In genomic region chr5:148482697-148483462, GRCh38 we compare ENCODE assay signal across 9 cellular contexts.
A peak's percentile ranks its signal among the peaks of the same experiment; 100 is the strongest.
DNase-seq lines count a peak whose midpoint lies in the region; ATAC-seq, FAIRE-seq and TF ChIP-seq lines count a peak whose summit lies in the region.
"Had no signal": no experiment of that assay in that cellular context is flagged by ENCODE, and none has a peak within 500 bp of the region (broad histone marks: within the 10 kb centered on the region; RNA-seq: fewer than 3 reads in every experiment).

No MANE protein-coding gene starts in this region.

- WGBS in testis, 2 donors = 43 to 59% methylated on average over 13 to 22 of the region's 22 CpGs

- H3K4me3 Mint-ChIP-seq in HFFc6 = peak overlapping the region; percentile 81
- no peak overlapping the region for H3K4me3 Mint-ChIP-seq in activated CD8-positive, alpha-beta T cell treated with anti-CD3 and anti-CD28 coated beads, Interleukin-2, amount 10 ng/mL, durations not matched to agents 7 days and 5 days
- H3K4me3 Mint-ChIP-seq in natural killer cell treated with Interleukin-12 subunit alpha and Interleukin-12 subunit beta and Interleukin-15 and Interleukin-18, amount 100 ng/mL, for 72 hours = no peak overlapping the region

- H3K9me3 Mint-ChIP-seq in HFFc6 = no peaks in the 10 kb centered on the region
- H3K9me3 Mint-ChIP-seq in activated CD8-positive, alpha-beta T cell treated with anti-CD3 and anti-CD28 coated beads, Interleukin-2, amount 10 ng/mL, durations not matched to agents 7 days and 5 days (ENCODE audit: insufficient read depth) = no peaks in the 10 kb centered on the region
- H3K9me3 Mint-ChIP-seq in natural killer cell treated with Interleukin-12 subunit alpha and Interleukin-12 subunit beta and Interleukin-15 and Interleukin-18, amount 100 ng/mL, for 72 hours = no peaks in the 10 kb centered on the region

- H3K27me3 ChIP-seq in testis = no peaks in the 10 kb centered on the region

- no peak overlapping the region for H3K4me3 ChIP-seq in epithelial cell of proximal tubule (ENCODE audit: low read depth, low read length)
- peak overlapping the region in 1 of 2 donors; percentile 1 for H3K4me3 ChIP-seq in testis

- no peak overlapping the region for H3K27ac ChIP-seq in testis

- TF ChIP-seq POLR2A in GM12891 (IDR thresholded peaks at IDR 0.05; ENCODE audit: low read depth, low read length) = no peak
- TF ChIP-seq POLR2A in testis (IDR thresholded peaks at IDR 0.05) = no peak

- ATAC-seq in activated CD8-positive, alpha-beta T cell treated with anti-CD3 and anti-CD28 coated beads, Interleukin-2, amount 10 ng/mL, durations not matched to agents 7 days and 5 days = peak; percentile 80
- ATAC-seq in natural killer cell treated with Interleukin-12 subunit alpha and Interleukin-12 subunit beta and Interleukin-15 and Interleukin-18, amount 100 ng/mL, for 72 hours = peak in 1 of 2 donors; percentile 71

- FAIRE-seq in GM12891 (lab: Jason Lieb, UNC) = peak; percentile 86
- FAIRE-seq: frontal cortex had no signal

- H3K4me1 ChIP-seq in testis = no peaks in the 10 kb centered on the region

- POLR2A ChIA-PET in activated CD8-positive, alpha-beta T cell treated with anti-CD3 and anti-CD28 coated beads, Interleukin-2, amount 10 ng/mL, durations not matched to agents 7 days and 5 days (lab: Charles Lee) = no interaction called here

- TF ChIP-seq CTCF in HFFc6 (IDR thresholded peaks at IDR 0.05) (peak; percentile 86), epithelial cell of proximal tubule (conservative IDR thresholded peaks at IDR 0.05; ENCODE audit: low read depth, low read length) (peak; percentile 82), testis (IDR thresholded peaks at IDR 0.05) (peak; percentile 10 to 66 (median 62))

- no peaks in the 10 kb centered on the region for H3K36me3 Mint-ChIP-seq in HFFc6 (ENCODE audit: low read depth)
- no peaks in the 10 kb centered on the region for H3K36me3 Mint-ChIP-seq in activated CD8-positive, alpha-beta T cell treated with anti-CD3 and anti-CD28 coated beads, Interleukin-2, amount 10 ng/mL, durations not matched to agents 7 days and 5 days (ENCODE audit: low read depth)
- H3K36me3 Mint-ChIP-seq in natural killer cell treated with Interleukin-12 subunit alpha and Interleukin-12 subunit beta and Interleukin-15 and Interleukin-18, amount 100 ng/mL, for 72 hours = no peaks in the 10 kb centered on the region

- intact Hi-C loops in testis (cut with DNase I; ENCODE audit: low total_unique reads) = no loop called here

- no peaks in the 10 kb centered on the region for H3K9me3 ChIP-seq in testis

- no peaks in the 10 kb centered on the region for H3K36me3 ChIP-seq in testis (ENCODE audit: low read depth, missing control alignments)

- peaks cover 21% of the 10 kb centered on the region for H3K4me1 Mint-ChIP-seq in HFFc6 (ENCODE audit: low read depth)
- no peaks in the 10 kb centered on the region for H3K4me1 Mint-ChIP-seq in activated CD8-positive, alpha-beta T cell treated with anti-CD3 and anti-CD28 coated beads, Interleukin-2, amount 10 ng/mL, durations not matched to agents 7 days and 5 days (ENCODE audit: low read depth)
- peaks cover 6 to 7% of the 10 kb centered on the region in 2 donors for H3K4me1 Mint-ChIP-seq in natural killer cell treated with Interleukin-12 subunit alpha and Interleukin-12 subunit beta and Interleukin-15 and Interleukin-18, amount 100 ng/mL, for 72 hours (ENCODE audit: low read depth in 2 of 2)

- no peak overlapping the region for H3K27ac Mint-ChIP-seq in HFFc6
- no peak overlapping the region for H3K27ac Mint-ChIP-seq in activated CD8-positive, alpha-beta T cell treated with anti-CD3 and anti-CD28 coated beads, Interleukin-2, amount 10 ng/mL, durations not matched to agents 7 days and 5 days
- H3K27ac Mint-ChIP-seq in natural killer cell treated with Interleukin-12 subunit alpha and Interleukin-12 subunit beta and Interleukin-15 and Interleukin-18, amount 100 ng/mL, for 72 hours = no peak overlapping the region

- peaks cover 18% of the 10 kb centered on the region for H3K27me3 Mint-ChIP-seq in HFFc6 (ENCODE audit: insufficient read depth)
- H3K27me3 Mint-ChIP-seq in activated CD8-positive, alpha-beta T cell treated with anti-CD3 and anti-CD28 coated beads, Interleukin-2, amount 10 ng/mL, durations not matched to agents 7 days and 5 days (ENCODE audit: low read depth) = peaks cover 7% of the 10 kb centered on the region
- H3K27me3 Mint-ChIP-seq in natural killer cell treated with Interleukin-12 subunit alpha and Interleukin-12 subunit beta and Interleukin-15 and Interleukin-18, amount 100 ng/mL, for 72 hours = peaks cover 37 to 54% of the 10 kb centered on the region in 2 donors

- CTCF ChIA-PET in activated CD8-positive, alpha-beta T cell treated with anti-CD3 and anti-CD28 coated beads, Interleukin-2, amount 10 ng/mL, durations not matched to agents 7 days and 5 days (lab: Charles Lee) = interaction anchor here (0.7 to 5.3 kb wide), 12 partner anchors 9 to 552 kb away, joined by 3 to 23 read pairs (median 4); no protein-coding TSS in a partner anchor

- peak; percentile 16 for DNase-seq in GM12891 (ENCODE audit: insufficient read length, low spot score)
- peak; percentile 31 for DNase-seq in HFFc6
- DNase-seq in NCI-H1694 treated with DMSO at 0.1 percent for 48 hours (lab: John Stamatoyannopoulos, UW) = peak; percentile 42
- peak; percentile 71 for DNase-seq in activated CD8-positive, alpha-beta T cell treated with anti-CD3 and anti-CD28 coated beads, Interleukin-2, amount 10 ng/mL, durations not matched to agents 7 days and 5 days
- no peak for DNase-seq in epithelial cell of proximal tubule (ENCODE audit: low read depth)
- peak; percentile 65 for DNase-seq in natural killer cell treated with Interleukin-12 subunit alpha and Interleukin-12 subunit beta and Interleukin-15 and Interleukin-18, amount 100 ng/mL, for 72 hours (ENCODE audit: low spot score)
- DNase-seq in testis = peak; percentile 77
- DNase-seq in NCI-H1092 treated with DMSO at 0.1 percent for 48 hours (lab: John Stamatoyannopoulos, UW) = no peak

TF ChIP-seq in GM12891, 5 proteins besides CTCF, POLR2A, EP300 and RAD21:
- TF ChIP-seq POU2F2 (IDR thresholded peaks at IDR 0.05; ENCODE audit: low read depth, low read length) (no peak), TAF1 (IDR thresholded peaks at IDR 0.05; ENCODE audit: low read depth, low read length) (no peak), SPI1 (IDR thresholded peaks at IDR 0.05; ENCODE audit: low read depth, low read length) (no peak), PAX5 (IDR thresholded peaks at IDR 0.05; ENCODE audit: insufficient read depth, low read length, severe bottlenecking) (no peak), POLR2AphosphoS5 (IDR thresholded peaks at IDR 0.05; ENCODE audit: low read depth, low read length) (no peak)

Comparison
In these comparisons a context has a peak if more than half of its experiments do, and no peak if none do; other contexts are left out.
1. DNase-seq: peak in GM12891 (single experiment), HFFc6 (single experiment), NCI-H1694 treated with DMSO at 0.1 percent for 48 hours (single experiment), activated CD8-positive, alpha-beta T cell treated with anti-CD3 and anti-CD28 coated beads, Interleukin-2, amount 10 ng/mL, durations not matched to agents 7 days and 5 days (single experiment), natural killer cell treated with Interleukin-12 subunit alpha and Interleukin-12 subunit beta and Interleukin-15 and Interleukin-18, amount 100 ng/mL, for 72 hours (single experiment) and testis (single experiment); none in epithelial cell of proximal tubule (single experiment) and NCI-H1092 treated with DMSO at 0.1 percent for 48 hours (single experiment).
2. Peak in every context shown above with its lines, with median percentiles within 50 percentile points of each other: CTCF ChIP-seq.